In the genomic region with DNA sequence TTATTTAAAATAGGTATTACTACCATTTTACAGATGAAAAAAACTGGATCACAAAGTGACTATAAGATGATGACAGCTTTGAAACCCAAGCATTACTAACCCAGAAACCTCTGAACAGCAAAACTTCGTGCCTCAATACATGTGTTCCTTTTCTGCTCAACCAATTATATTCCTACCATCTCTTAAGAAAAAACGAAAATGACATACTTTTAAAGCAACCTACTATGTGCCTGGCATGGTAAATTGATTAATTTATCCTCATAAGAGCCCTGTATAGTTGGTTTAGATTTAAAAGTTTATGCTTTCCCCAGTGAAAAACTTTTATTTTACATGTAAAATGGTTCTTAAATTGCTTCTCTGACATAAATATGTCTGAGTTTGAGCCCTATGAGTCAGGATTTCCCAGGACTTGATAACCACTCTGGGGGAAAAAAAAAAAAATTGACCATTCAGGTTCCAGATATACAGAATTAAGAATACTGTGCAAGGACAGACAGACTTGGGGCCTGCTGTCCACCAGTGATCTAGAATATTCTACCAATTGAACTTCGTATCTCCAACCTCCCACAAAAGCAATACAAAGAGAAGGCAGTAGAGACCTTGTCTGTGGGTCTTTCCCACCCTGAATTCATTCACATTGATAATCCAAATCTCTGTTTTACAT, we compare ENCODE assay signal across 1 cellular context.
TF ChIP-seq lines count a peak whose summit lies in the region.

No MANE protein-coding gene starts in this region.

TF ChIP-seq in neural cell, 6 proteins besides CTCF, POLR2A, EP300 and RAD21 (continued from another document):
- TF ChIP-seq SMC3 (conservative IDR thresholded peaks at IDR 0.05; ENCODE audit: poor library complexity) (no peak), POLR2AphosphoS5 (IDR thresholded peaks at IDR 0.05) (no peak)
